26 cellular contexts compared by ENCODE assay signal in the genomic region with DNA sequence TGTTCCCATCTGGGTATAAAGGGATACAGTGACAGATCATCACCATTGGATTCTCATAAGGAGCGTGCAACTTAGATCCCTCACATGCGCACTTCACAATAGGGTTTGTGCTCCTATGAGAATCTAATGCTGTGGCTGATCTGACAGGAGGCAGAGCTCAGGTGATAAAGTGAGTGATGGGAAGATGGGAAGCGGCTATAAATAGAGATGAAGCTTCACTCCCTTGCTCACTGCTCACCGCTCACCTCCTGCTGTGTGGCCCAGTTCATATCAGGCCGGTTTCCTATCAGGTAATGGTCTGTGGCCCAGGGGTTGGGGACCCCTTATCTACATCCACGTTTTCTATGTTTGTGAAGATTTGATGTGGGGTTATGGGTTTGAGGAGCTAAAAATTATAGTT. TPM values are rescaled to one million over a fixed set of nuclear protein-coding genes. Genes with fewer than 3 reads are reported as not detected.
DNase-seq lines count a peak whose midpoint lies in the region; ATAC-seq and TF ChIP-seq lines count a peak whose summit lies in the region.
"Had no signal": no experiment of that assay in that cellular context is flagged by ENCODE, and none has a peak within 500 bp of the region (broad histone marks: within the 10 kb centered on the region; RNA-seq: fewer than 3 reads in every experiment).

No MANE protein-coding gene starts in this region.

- H3K27ac ChIP-seq in H9 (ENCODE audit: insufficient read length, low read depth, low read length) (no peak overlapping the region), iPS-20b (ENCODE audit: low read length) (no peak overlapping the region), neuronal stem cell (replicated peaks; ENCODE audit: low read length) (no peak overlapping the region)
- H3K27ac ChIP-seq: A549; BLaER1 treated with 17β-estradiol and CSF1 and Interleukin-3, amounts not matched to agents 10 nM and 100 nM had no signal

- H3K4me1 ChIP-seq in H9 (ENCODE audit: insufficient read depth, low read length), result peaks cover 7% of the 10 kb centered on the region; the same call in 1 of the 2 replicates
- H3K4me1 ChIP-seq in iPS-20b (ENCODE audit: insufficient read depth, low read length), result peaks cover 28% of the 10 kb centered on the region
- peaks cover 3 to 23% of the 10 kb centered on the region in 2 donors for H3K4me1 ChIP-seq in neuronal stem cell (ENCODE audit: control insufficient read depth in 2 of 2, insufficient read depth in 1 of 2, low read depth in 1 of 2, low read length in 2 of 2)
- H3K4me1 ChIP-seq: A549; BLaER1 treated with 17β-estradiol and CSF1 and Interleukin-3, amounts not matched to agents 10 nM and 100 nM had no signal

- H3K79me1 ChIP-seq in H9 (ENCODE audit: insufficient read depth, low read depth, low read length, poor library complexity, severe bottlenecking) (no peaks in the 10 kb centered on the region), neuronal stem cell (ENCODE audit: low read depth, low read length) (no peaks in the 10 kb centered on the region)

- H3K4me1 Mint-ChIP-seq in H9 (peaks cover 39 to 50% of the 10 kb centered on the region in 2 experiments), WTC11 (peaks cover 48% of the 10 kb centered on the region)

- H3K4me3 ChIP-seq in iPS-20b (ENCODE audit: low read length) (peak overlapping the region; percentile 21; the same call in 1 of the 2 replicates), neuronal stem cell (ENCODE audit: low read length in 2 of 2) (no peak overlapping the region)
- H3K4me3 ChIP-seq: A549; BLaER1 treated with 17β-estradiol and CSF1 and Interleukin-3, amounts not matched to agents 10 nM and 100 nM had no signal

- H3K9me3 Mint-ChIP-seq in H9, result no peaks in the 10 kb centered on the region; a peak in 1 of 5 replicates
- H3K9me3 Mint-ChIP-seq in WTC11, result no peaks in the 10 kb centered on the region

- H3K27me3 Mint-ChIP-seq in H9 (ENCODE audit: low read depth) (no peaks in the 10 kb centered on the region), WTC11 (ENCODE audit: low read depth) (peaks cover 10% of the 10 kb centered on the region)
- H3K27me3 Mint-ChIP-seq: CD4-positive, alpha-beta T cell had no signal

- no peaks in the 10 kb centered on the region for H3K36me3 Mint-ChIP-seq in H9 (ENCODE audit: insufficient read depth in 1 of 3, low read depth in 3 of 3)
- no peaks in the 10 kb centered on the region for H3K36me3 Mint-ChIP-seq in WTC11

- ATAC-seq in WTC11 (no peak), GM18868 (IDR thresholded peaks at IDR 0.05; ENCODE audit: unreplicated experiment) (no peak)
- ATAC-seq: A549, HCT116, Panc1 had no signal

- H3T11ph ChIP-seq in H9 (ENCODE audit: low read length), result no peak overlapping the region

- H2AK5ac ChIP-seq in H9 (ENCODE audit: insufficient read length, low read length) (no peak overlapping the region), neuronal stem cell (ENCODE audit: low read depth, low read length) (no peak overlapping the region)

- no peak overlapping the region for H3K18ac ChIP-seq in H9 (ENCODE audit: insufficient read length, low read depth, low read length)
- H3K18ac ChIP-seq in neuronal stem cell (ENCODE audit: low read length), result no peak overlapping the region

- no peaks in the 10 kb centered on the region for H3K23me2 ChIP-seq in H9 (ENCODE audit: insufficient read length, low read depth, low read length, poor library complexity, severe bottlenecking)

- in situ Hi-C loops in GM13976 (cut with MboI; ENCODE audit: low sequenced_read_pairs, unreplicated experiment), result no loop called here

- no peak overlapping the region for H3K56ac ChIP-seq in H9 (ENCODE audit: insufficient read length, low read depth, low read length)

- no peak overlapping the region for H3K14ac ChIP-seq in H9 (ENCODE audit: insufficient read depth, low read length)
- peak overlapping the region; percentile 47 for H3K14ac ChIP-seq in neuronal stem cell (ENCODE audit: low read length)

- H3K4me3 Mint-ChIP-seq in H9 (peak overlapping the region; percentile 11 to 34; a peak in 3 of 5 replicates), WTC11 (no peak overlapping the region)
- H3K4me3 Mint-ChIP-seq: CD4-positive, alpha-beta T cell had no signal

- no peak overlapping the region for H3K4ac ChIP-seq in H9 (ENCODE audit: low read depth, low read length)
- no peak overlapping the region for H3K4ac ChIP-seq in neuronal stem cell (ENCODE audit: low read length)

- H2BK12ac ChIP-seq in H9 (ENCODE audit: insufficient read length, low read depth, low read length) (no peak overlapping the region), neuronal stem cell (ENCODE audit: low read length) (no peak overlapping the region)

- peak overlapping the region in 1 of 3 experiments; percentile 33; a peak in 1 of 7 replicates for H3K27ac Mint-ChIP-seq in H9
- H3K27ac Mint-ChIP-seq in WTC11, result no peak overlapping the region
- H3K27ac Mint-ChIP-seq: CD4-positive, alpha-beta T cell had no signal

- TF ChIP-seq CTCF in H9 (conservative IDR thresholded peaks at IDR 0.05) (no peak), WTC11 (IDR thresholded peaks at IDR 0.05) (no peak), GM13976 (IDR thresholded peaks at IDR 0.05; ENCODE audit: borderline replicate concordance, control extremely low read depth, extremely low read depth, insufficient read depth, missing control alignments) (no peak)

- POLR2A ChIA-PET in WTC11 (lab: Charles Lee), result no interaction called here

- H2BK120ac ChIP-seq in H9 (ENCODE audit: low read depth, low read length, poor library complexity, severe bottlenecking) (no peak overlapping the region), neuronal stem cell (ENCODE audit: low read depth, low read length) (no peak overlapping the region)

- H2BK20ac ChIP-seq in H9 (ENCODE audit: low read depth, low read length, poor library complexity, severe bottlenecking), result no peak overlapping the region

- H2BK5ac ChIP-seq in H9 (ENCODE audit: insufficient read length, low read length), result no peak overlapping the region
- no peak overlapping the region for H2BK5ac ChIP-seq in neuronal stem cell (ENCODE audit: low read length)

- no peaks in the 10 kb centered on the region for H3K79me2 ChIP-seq in H9 (ENCODE audit: insufficient read depth, low read length)

- H3K9ac ChIP-seq in H9 (ENCODE audit: extremely low read depth, insufficient read length, low read length) (no peak overlapping the region), iPS-20b (ENCODE audit: low read depth, low read length) (no peak overlapping the region), neuronal stem cell (ENCODE audit: low read depth, low read length, poor library complexity) (no peak overlapping the region)
- H3K9ac ChIP-seq: BLaER1 treated with 17β-estradiol and CSF1 and Interleukin-3, amounts not matched to agents 10 nM and 100 nM had no signal

- CTCF ChIA-PET in WTC11 (lab: Charles Lee), result interaction anchor here (1.4 kb wide), 1 partner anchor 393 kb away, joined by 3 read pairs; no protein-coding TSS in a partner anchor

- H3K23ac ChIP-seq in H9 (ENCODE audit: insufficient read length, low read depth, low read length), result no peak overlapping the region
- no peak overlapping the region for H3K23ac ChIP-seq in neuronal stem cell (ENCODE audit: low read depth, low read length, poor library complexity)

- H3K9me3 ChIP-seq in H9 (ENCODE audit: control insufficient read depth, low read depth, low read length) (no peaks in the 10 kb centered on the region), iPS-20b (ENCODE audit: insufficient read depth, low read depth, low read length) (no peaks in the 10 kb centered on the region), neuronal stem cell (replicated peaks in 1 of 2; ENCODE audit: control insufficient read depth in 2 of 2, insufficient read depth in 1 of 2, low read depth in 1 of 2, low read length in 2 of 2) (no peaks in the 10 kb centered on the region)
- H3K9me3 ChIP-seq: A549; BLaER1 treated with 17β-estradiol and CSF1 and Interleukin-3, amounts not matched to agents 10 nM and 100 nM had no signal

- peak; percentile 50 for DNase-seq in H9
- peak; percentile 25 for DNase-seq in WTC11 (ENCODE audit: low spot score)
- DNase-seq in neuronal stem cell (ENCODE audit: low spot score), result no peak
- no peak for DNase-seq in GM13976 (ENCODE audit: low spot score)
- no peak for DNase-seq in glomerular visceral epithelial cell (ENCODE audit: extremely low spot score)
- DNase-seq: AML-193; CD4-positive, alpha-beta T cell; DMS53; GOT3; Kasumi-1; NCI-H1092 treated with DMSO at 0.1 percent for 48 hours; NCI-H1436; NCI-H187; NCI-H2081 treated with DMSO at 0.1 percent for 48 hours; NCI-H2171; NCI-H226; NCI-H510A; NCI-H69; SHP77 treated with DMSO at 0.1 percent for 48 hours had no signal

- H3K4me2 ChIP-seq in H9 (ENCODE audit: insufficient read depth, insufficient read length, low read length) (peak overlapping the region; percentile 17), neuronal stem cell (ENCODE audit: insufficient read depth, low read length, poor library complexity, severe bottlenecking) (no peak overlapping the region)
- H3K4me2 ChIP-seq: A549; BLaER1 treated with 17β-estradiol and CSF1 and Interleukin-3, amounts not matched to agents 10 nM and 100 nM had no signal

- no peak overlapping the region for H4K5ac ChIP-seq in H9 (ENCODE audit: insufficient read length, low read depth, low read length)

- no peaks in the 10 kb centered on the region for H3K27me3 ChIP-seq in H9 (ENCODE audit: insufficient read depth, low read length)
- no peaks in the 10 kb centered on the region for H3K27me3 ChIP-seq in iPS-20b (ENCODE audit: insufficient read depth, low read length)
- H3K27me3 ChIP-seq in neuronal stem cell (ENCODE audit: control insufficient read depth in 3 of 3, insufficient read depth in 3 of 3, low read depth in 1 of 3, low read length in 3 of 3), result no peaks in the 10 kb centered on the region
- H3K27me3 ChIP-seq: BLaER1 treated with 17β-estradiol and CSF1 and Interleukin-3, amounts not matched to agents 10 nM and 100 nM had no signal

- H4K20me1 ChIP-seq in H9 (ENCODE audit: control insufficient read depth, insufficient read depth, insufficient read length), result no peaks in the 10 kb centered on the region
- H4K20me1 ChIP-seq: BLaER1 treated with 17β-estradiol and CSF1 and Interleukin-3, amounts not matched to agents 10 nM and 100 nM had no signal

- H4K8ac ChIP-seq in H9 (replicated peaks; ENCODE audit: insufficient read length, low read depth, low read length), result no peak overlapping the region
- no peak overlapping the region for H4K8ac ChIP-seq in neuronal stem cell (ENCODE audit: low read depth, low read length)

- H4K91ac ChIP-seq in H9 (ENCODE audit: insufficient read length, low read depth, low read length), result no peak overlapping the region
- no peak overlapping the region for H4K91ac ChIP-seq in neuronal stem cell (ENCODE audit: low read depth, low read length, poor library complexity)

- no peak overlapping the region for H2BK15ac ChIP-seq in H9 (ENCODE audit: low read depth, low read length)
- H2BK15ac ChIP-seq in neuronal stem cell (ENCODE audit: low read length), result no peak overlapping the region

- H3K36me3 ChIP-seq in iPS-20b (ENCODE audit: insufficient read depth, low read depth, low read length) (no peaks in the 10 kb centered on the region), neuronal stem cell (replicated peaks in 1 of 2; ENCODE audit: control insufficient read depth in 2 of 2, insufficient read depth in 2 of 2, low read length in 2 of 2) (no peaks in the 10 kb centered on the region)
- H3K36me3 ChIP-seq: BLaER1 treated with 17β-estradiol and CSF1 and Interleukin-3, amounts not matched to agents 10 nM and 100 nM had no signal

- H2AFZ ChIP-seq in H9 (ENCODE audit: low read length) (no peak overlapping the region), neuronal stem cell (ENCODE audit: low read length) (no peak overlapping the region)

- WGBS in H9 (ENCODE audit: extremely low coverage, insufficient read length, low lambda C conversion rate), result no CpG with 5 or more reads among the region's 6 CpGs
- no CpG with 5 or more reads among the region's 6 CpGs for WGBS in neuronal stem cell (ENCODE audit: extremely low coverage in 2 of 2, insufficient read length in 2 of 2, insufficient replicate concordance in 1 of 2), 2 donors

RNA-seq across cellular contexts. Expression of a gene that starts 43.7 kb away (rescaled TPM):
- 6.0 and 6.9 TPM in 2 replicates for total RNA-seq in H9 (2021)
- total RNA-seq in WTC11 (2021), result 6.6 to 10.5 TPM (median 6.8 TPM) in 3 replicates
- 1.1 TPM for polyA plus RNA-seq in neuronal stem cell (2013, experiment 1 of 2)
- 1.1 TPM for polyA plus RNA-seq in neuronal stem cell (2013, experiment 2 of 2)
- total RNA-seq: CD4-positive, alpha-beta T cell; OCI-LY7 had no signal

Comparison
In these comparisons a context has a peak if more than half of its experiments do, and no peak if none do; other contexts are left out.
1. DNase-seq: peak in H9 (single experiment) and WTC11 (single experiment); none in neuronal stem cell (single experiment), GM13976 (single experiment) and glomerular visceral epithelial cell (single experiment).